ENCODE assay signal across 15 cellular contexts in genomic region chr6:47034421-47034820, GRCh38. TPM values are rescaled to one million over a fixed set of nuclear protein-coding genes. Genes with fewer than 3 reads are reported as not detected.
A peak's percentile ranks its signal among the peaks of the same experiment; 100 is the strongest.
DNase-seq lines count a peak whose midpoint lies in the region; ATAC-seq and TF ChIP-seq lines count a peak whose summit lies in the region.
"Had no signal": no experiment of that assay in that cellular context is flagged by ENCODE, and none has a peak within 500 bp of the region (broad histone marks: within the 10 kb centered on the region; RNA-seq: fewer than 3 reads in every experiment).

No MANE protein-coding gene starts in this region.

- peaks cover 88% of the 10 kb centered on the region for H3K36me3 Mint-ChIP-seq in Calu3 (ENCODE audit: insufficient read depth, unreplicated experiment)

- TF ChIP-seq CTCF in Calu3 (IDR thresholded peaks at IDR 0.05; ENCODE audit: unreplicated experiment) (no peak), cardiac fibroblast (IDR thresholded peaks at IDR 0.05; ENCODE audit: low read depth, low read length) (no peak)

- DNase-seq in Calu3 (no peak), M059J (ENCODE audit: low read depth) (peak; percentile 74), cardiac fibroblast (ENCODE audit: low read depth in 2 of 2) (peak; percentile 10 to 16), iris pigment epithelial cell (ENCODE audit: low read depth) (peak; percentile 8), NCI-H774 (lab: John Stamatoyannopoulos, UW) (no peak)
- no peak for DNase-seq in activated T-cell treated with anti-CD3 and anti-CD28 coated beads, Interleukin-2, amount 50 U/mL, for 48 hours
- DNase-seq: activated naive CD8-positive, alpha-beta T cell treated with anti-CD3 and anti-CD28 coated beads, Interleukin-2, amount 50 U/mL, for 24 hours; activated T-cell treated with anti-CD3 and anti-CD28 coated beads, Interleukin-2, amount 50 U/mL, for 24 hours; transverse colon had no signal

- peaks cover 64% of the 10 kb centered on the region for H3K4me1 Mint-ChIP-seq in Calu3 (ENCODE audit: low read depth, unreplicated experiment)
- H3K4me1 Mint-ChIP-seq: activated naive CD8-positive, alpha-beta T cell treated with anti-CD3 and anti-CD28 coated beads, Interleukin-2, amount 50 U/mL, for 24 hours; neural crest cell had no signal

- H3K27me3 Mint-ChIP-seq in Calu3 (ENCODE audit: unreplicated experiment): no peaks in the 10 kb centered on the region

- H3K9me3 Mint-ChIP-seq in Calu3 (ENCODE audit: low read depth, unreplicated experiment): no peaks in the 10 kb centered on the region
- H3K9me3 Mint-ChIP-seq: activated naive CD8-positive, alpha-beta T cell treated with anti-CD3 and anti-CD28 coated beads, Interleukin-2, amount 50 U/mL, for 24 hours; activated T-cell treated with anti-CD3 and anti-CD28 coated beads, Interleukin-2, amount 50 U/mL, for 24 hours; neural crest cell had no signal

- CTCF ChIA-PET in Calu3 (lab: Charles Lee): interaction anchor here (1.0 to 1.9 kb wide), 3 partner anchors 10 to 270 kb away, joined by 3 to 10 read pairs (median 6); no protein-coding TSS in a partner anchor

- intact Hi-C loops in Calu3 (cut with micrococcal nuclease; ENCODE audit: unreplicated experiment): no loop called here

- peak overlapping the region; percentile 61 for H3K4me3 Mint-ChIP-seq in Calu3 (ENCODE audit: low read depth, unreplicated experiment)
- H3K4me3 Mint-ChIP-seq: activated naive CD8-positive, alpha-beta T cell treated with anti-CD3 and anti-CD28 coated beads, Interleukin-2, amount 50 U/mL, for 24 hours; activated T-cell treated with anti-CD3 and anti-CD28 coated beads, Interleukin-2, amount 50 U/mL, for 24 hours; neural crest cell had no signal

- no TSS peak for BruUV-seq in Calu3 (replicated peaks; lab: Mats Ljungman, UMichigan)

- ATAC-seq in GM21737 (IDR thresholded peaks at IDR 0.05; ENCODE audit: unreplicated experiment): no peak
- no peak for ATAC-seq in GM21381 (IDR thresholded peaks at IDR 0.05; ENCODE audit: unreplicated experiment)
- ATAC-seq: activated naive CD8-positive, alpha-beta T cell treated with anti-CD3 and anti-CD28 coated beads, Interleukin-2, amount 50 U/mL, for 24 hours had no signal

- no peak overlapping the region for H3K4me3 ChIP-seq in cardiac fibroblast (replicated peaks in 1 of 2; ENCODE audit: low read depth in 2 of 2, low read length in 2 of 2)
- H3K4me3 ChIP-seq: MG63, SK-N-MC, transverse colon had no signal

- peak overlapping the region; percentile 29 for H3K27ac Mint-ChIP-seq in Calu3 (ENCODE audit: unreplicated experiment)
- H3K27ac Mint-ChIP-seq: activated naive CD8-positive, alpha-beta T cell treated with anti-CD3 and anti-CD28 coated beads, Interleukin-2, amount 50 U/mL, for 24 hours; activated T-cell treated with anti-CD3 and anti-CD28 coated beads, Interleukin-2, amount 50 U/mL, for 24 hours had no signal

RNA-seq across cellular contexts. Expression of gene ADGRF1, which starts 7.7 kb away (rescaled TPM):
- total RNA-seq in Calu3 (2022): 256 and 313 TPM in 2 replicates
- total RNA-seq in M059J (2014; rRNA removed; shearing (Covaris generic)): 37.3 and 38.1 TPM in 2 replicates
- total RNA-seq: lung microvascular endothelial cell had no signal

Comparison
In these comparisons a context has a peak if more than half of its experiments do, and no peak if none do; other contexts are left out.
1. DNase-seq: peak in M059J (single experiment), cardiac fibroblast (2 of 2) and iris pigment epithelial cell (single experiment); none in Calu3 (single experiment), activated T-cell treated with anti-CD3 and anti-CD28 coated beads, Interleukin-2, amount 50 U/mL, for 48 hours (0 of 2) and NCI-H774 (single experiment).